In the genomic region with DNA sequence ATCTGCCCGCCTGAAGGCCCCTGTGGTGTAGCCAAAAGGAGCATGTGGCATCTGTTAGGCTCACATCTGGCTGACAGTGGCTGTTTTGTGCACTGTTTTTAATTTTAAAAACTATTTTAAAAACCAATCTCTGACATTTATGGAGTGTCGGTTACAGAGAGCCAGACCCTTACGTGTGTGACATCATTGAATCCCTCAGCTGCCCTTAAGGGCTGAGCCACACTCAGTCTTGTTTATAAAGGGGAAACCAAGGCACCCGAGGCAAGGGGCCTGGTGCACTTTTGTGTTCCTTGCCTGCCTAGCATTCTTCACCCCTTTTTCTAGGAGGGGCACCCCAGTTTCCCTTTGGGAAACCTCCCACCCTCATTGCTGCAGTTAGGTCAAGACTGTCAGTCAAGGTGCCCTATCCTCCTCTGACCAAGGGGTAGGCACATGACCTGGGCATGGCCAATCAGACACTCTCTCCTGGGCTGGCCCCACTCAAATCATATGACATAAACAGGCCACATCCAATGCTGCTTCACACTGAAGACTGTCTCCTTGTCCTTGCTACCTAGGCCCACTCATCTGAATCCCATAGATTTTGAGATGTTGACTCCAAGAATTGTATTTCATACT, we compare ENCODE assay signal across 2 cellular contexts.
TF ChIP-seq lines count a peak whose summit lies in the region.

No MANE protein-coding gene starts in this region.

TF ChIP-seq in HCT116, 20 proteins besides CTCF, POLR2A, EP300 and RAD21:
- TF ChIP-seq ZNF274 (IDR thresholded peaks at IDR 0.05; ENCODE audit: low read depth, low read length), result no peak
- TF ChIP-seq, protein P1, sequence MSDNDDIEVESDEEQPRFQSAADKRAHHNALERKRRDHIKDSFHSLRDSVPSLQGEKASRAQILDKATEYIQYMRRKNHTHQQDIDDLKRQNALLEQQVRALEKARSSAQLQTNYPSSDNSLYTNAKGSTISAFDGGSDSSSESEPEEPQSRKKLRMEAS (IDR thresholded peaks at IDR 0.05), result no peak
- TF ChIP-seq EZH2 (IDR thresholded peaks at IDR 0.05), result no peak
- no peak for TF ChIP-seq SIN3A (IDR thresholded peaks at IDR 0.05; ENCODE audit: low read depth)
- no peak for TF ChIP-seq ELF1 (IDR thresholded peaks at IDR 0.05; ENCODE audit: borderline replicate concordance, low read depth)
- TF ChIP-seq JUND (IDR thresholded peaks at IDR 0.05), result no peak
- no peak for TF ChIP-seq YY1 (IDR thresholded peaks at IDR 0.05; ENCODE audit: extremely low read depth, insufficient replicate concordance, low read depth, low read length)
- no peak for TF ChIP-seq FOSL1 (IDR thresholded peaks at IDR 0.05; ENCODE audit: low read depth)
- TF ChIP-seq REST (IDR thresholded peaks at IDR 0.05; ENCODE audit: low read depth), result no peak
- TF ChIP-seq TCF7L2 (IDR thresholded peaks at IDR 0.05; ENCODE audit: borderline replicate concordance, extremely low read depth, insufficient read depth, insufficient read length), result no peak
- TF ChIP-seq POLR2AphosphoS5 (IDR thresholded peaks at IDR 0.05; ENCODE audit: low read depth, low read length), result no peak

TF ChIP-seq in H1, 55 proteins besides CTCF, POLR2A, EP300 and RAD21:
- no peak for TF ChIP-seq TCF12 (IDR thresholded peaks at IDR 0.05; ENCODE audit: low read depth, low read length)
- no peak for TF ChIP-seq TAF7 (optimal IDR thresholded peaks at IDR 0.05; ENCODE audit: borderline replicate concordance, low read depth, low read length)
- TF ChIP-seq NANOG (IDR thresholded peaks at IDR 0.05; ENCODE audit: insufficient read depth, low read depth, low read length, poor library complexity, severe bottlenecking), result no peak
- no peak for TF ChIP-seq CREB1 (IDR thresholded peaks at IDR 0.05)
- no peak for TF ChIP-seq POLR2AphosphoS5 (IDR thresholded peaks at IDR 0.05; ENCODE audit: low read depth, low read length)
- TF ChIP-seq, protein P2, sequence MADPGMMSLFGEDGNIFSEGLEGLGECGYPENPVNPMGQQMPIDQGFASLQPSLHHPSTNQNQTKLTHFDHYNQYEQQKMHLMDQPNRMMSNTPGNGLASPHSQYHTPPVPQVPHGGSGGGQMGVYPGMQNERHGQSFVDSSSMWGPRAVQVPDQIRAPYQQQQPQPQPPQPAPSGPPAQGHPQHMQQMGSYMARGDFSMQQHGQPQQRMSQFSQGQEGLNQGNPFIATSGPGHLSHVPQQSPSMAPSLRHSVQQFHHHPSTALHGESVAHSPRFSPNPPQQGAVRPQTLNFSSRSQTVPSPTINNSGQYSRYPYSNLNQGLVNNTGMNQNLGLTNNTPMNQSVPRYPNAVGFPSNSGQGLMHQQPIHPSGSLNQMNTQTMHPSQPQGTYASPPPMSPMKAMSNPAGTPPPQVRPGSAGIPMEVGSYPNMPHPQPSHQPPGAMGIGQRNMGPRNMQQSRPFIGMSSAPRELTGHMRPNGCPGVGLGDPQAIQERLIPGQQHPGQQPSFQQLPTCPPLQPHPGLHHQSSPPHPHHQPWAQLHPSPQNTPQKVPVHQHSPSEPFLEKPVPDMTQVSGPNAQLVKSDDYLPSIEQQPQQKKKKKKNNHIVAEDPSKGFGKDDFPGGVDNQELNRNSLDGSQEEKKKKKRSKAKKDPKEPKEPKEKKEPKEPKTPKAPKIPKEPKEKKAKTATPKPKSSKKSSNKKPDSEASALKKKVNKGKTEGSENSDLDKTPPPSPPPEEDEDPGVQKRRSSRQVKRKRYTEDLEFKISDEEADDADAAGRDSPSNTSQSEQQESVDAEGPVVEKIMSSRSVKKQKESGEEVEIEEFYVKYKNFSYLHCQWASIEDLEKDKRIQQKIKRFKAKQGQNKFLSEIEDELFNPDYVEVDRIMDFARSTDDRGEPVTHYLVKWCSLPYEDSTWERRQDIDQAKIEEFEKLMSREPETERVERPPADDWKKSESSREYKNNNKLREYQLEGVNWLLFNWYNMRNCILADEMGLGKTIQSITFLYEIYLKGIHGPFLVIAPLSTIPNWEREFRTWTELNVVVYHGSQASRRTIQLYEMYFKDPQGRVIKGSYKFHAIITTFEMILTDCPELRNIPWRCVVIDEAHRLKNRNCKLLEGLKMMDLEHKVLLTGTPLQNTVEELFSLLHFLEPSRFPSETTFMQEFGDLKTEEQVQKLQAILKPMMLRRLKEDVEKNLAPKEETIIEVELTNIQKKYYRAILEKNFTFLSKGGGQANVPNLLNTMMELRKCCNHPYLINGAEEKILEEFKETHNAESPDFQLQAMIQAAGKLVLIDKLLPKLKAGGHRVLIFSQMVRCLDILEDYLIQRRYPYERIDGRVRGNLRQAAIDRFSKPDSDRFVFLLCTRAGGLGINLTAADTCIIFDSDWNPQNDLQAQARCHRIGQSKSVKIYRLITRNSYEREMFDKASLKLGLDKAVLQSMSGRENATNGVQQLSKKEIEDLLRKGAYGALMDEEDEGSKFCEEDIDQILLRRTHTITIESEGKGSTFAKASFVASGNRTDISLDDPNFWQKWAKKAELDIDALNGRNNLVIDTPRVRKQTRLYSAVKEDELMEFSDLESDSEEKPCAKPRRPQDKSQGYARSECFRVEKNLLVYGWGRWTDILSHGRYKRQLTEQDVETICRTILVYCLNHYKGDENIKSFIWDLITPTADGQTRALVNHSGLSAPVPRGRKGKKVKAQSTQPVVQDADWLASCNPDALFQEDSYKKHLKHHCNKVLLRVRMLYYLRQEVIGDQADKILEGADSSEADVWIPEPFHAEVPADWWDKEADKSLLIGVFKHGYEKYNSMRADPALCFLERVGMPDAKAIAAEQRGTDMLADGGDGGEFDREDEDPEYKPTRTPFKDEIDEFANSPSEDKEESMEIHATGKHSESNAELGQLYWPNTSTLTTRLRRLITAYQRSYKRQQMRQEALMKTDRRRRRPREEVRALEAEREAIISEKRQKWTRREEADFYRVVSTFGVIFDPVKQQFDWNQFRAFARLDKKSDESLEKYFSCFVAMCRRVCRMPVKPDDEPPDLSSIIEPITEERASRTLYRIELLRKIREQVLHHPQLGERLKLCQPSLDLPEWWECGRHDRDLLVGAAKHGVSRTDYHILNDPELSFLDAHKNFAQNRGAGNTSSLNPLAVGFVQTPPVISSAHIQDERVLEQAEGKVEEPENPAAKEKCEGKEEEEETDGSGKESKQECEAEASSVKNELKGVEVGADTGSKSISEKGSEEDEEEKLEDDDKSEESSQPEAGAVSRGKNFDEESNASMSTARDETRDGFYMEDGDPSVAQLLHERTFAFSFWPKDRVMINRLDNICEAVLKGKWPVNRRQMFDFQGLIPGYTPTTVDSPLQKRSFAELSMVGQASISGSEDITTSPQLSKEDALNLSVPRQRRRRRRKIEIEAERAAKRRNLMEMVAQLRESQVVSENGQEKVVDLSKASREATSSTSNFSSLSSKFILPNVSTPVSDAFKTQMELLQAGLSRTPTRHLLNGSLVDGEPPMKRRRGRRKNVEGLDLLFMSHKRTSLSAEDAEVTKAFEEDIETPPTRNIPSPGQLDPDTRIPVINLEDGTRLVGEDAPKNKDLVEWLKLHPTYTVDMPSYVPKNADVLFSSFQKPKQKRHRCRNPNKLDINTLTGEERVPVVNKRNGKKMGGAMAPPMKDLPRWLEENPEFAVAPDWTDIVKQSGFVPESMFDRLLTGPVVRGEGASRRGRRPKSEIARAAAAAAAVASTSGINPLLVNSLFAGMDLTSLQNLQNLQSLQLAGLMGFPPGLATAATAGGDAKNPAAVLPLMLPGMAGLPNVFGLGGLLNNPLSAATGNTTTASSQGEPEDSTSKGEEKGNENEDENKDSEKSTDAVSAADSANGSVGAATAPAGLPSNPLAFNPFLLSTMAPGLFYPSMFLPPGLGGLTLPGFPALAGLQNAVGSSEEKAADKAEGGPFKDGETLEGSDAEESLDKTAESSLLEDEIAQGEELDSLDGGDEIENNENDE (IDR thresholded peaks at IDR 0.05; ENCODE audit: insufficient replicate concordance, low read length), result no peak
- TF ChIP-seq KDM1A (IDR thresholded peaks at IDR 0.05; ENCODE audit: borderline replicate concordance, low read length), result no peak
- no peak for TF ChIP-seq EZH2 (IDR thresholded peaks at IDR 0.05; ENCODE audit: low read depth, low read length, severe bottlenecking)
- TF ChIP-seq SP2 (IDR thresholded peaks at IDR 0.05; ENCODE audit: low read length), result no peak
- no peak for TF ChIP-seq BCL11A (IDR thresholded peaks at IDR 0.05; ENCODE audit: low read depth in 2 of 2, low read length in 2 of 2)
